ENCODE assay signal across 8 cellular contexts in genomic region chr2:64945973-64946736, GRCh38. TPM values are rescaled to one million over a fixed set of nuclear protein-coding genes. Genes with fewer than 3 reads are reported as not detected.
DNase-seq lines count a peak whose midpoint lies in the region; ATAC-seq and FAIRE-seq lines count a peak whose summit lies in the region.

No MANE protein-coding gene starts in this region.

- ATAC-seq in GM18868 (IDR thresholded peaks at IDR 0.05; ENCODE audit: unreplicated experiment) = peak; percentile 91
- ATAC-seq in HG02973 (IDR thresholded peaks at IDR 0.05; ENCODE audit: unreplicated experiment) = peak; percentile 88

- no peaks in the 10 kb centered on the region for H3K36me3 Mint-ChIP-seq in activated naive CD8-positive, alpha-beta T cell treated with anti-CD3 and anti-CD28 coated beads for 36 hours

- DNase-seq in SKM-1 treated with dmso at 0.1 percent for 144 hours (lab: John Stamatoyannopoulos, UW; ENCODE audit: unreplicated experiment) = peak; percentile 88
- peak; percentile 71 for DNase-seq in activated naive CD8-positive, alpha-beta T cell treated with anti-CD3 and anti-CD28 coated beads for 36 hours
- DNase-seq in stimulated activated CD4-positive, alpha-beta T cell treated with anti-CD3 and anti-CD28 coated beads, Interleukin-15, amount 100 ng/mL, for 24 hours = peak; percentile 74
- no peak for DNase-seq in HTR-8/SVneo (ENCODE audit: insufficient read length, low spot score)
- no peak for DNase-seq in COR-L47 (lab: John Stamatoyannopoulos, UW)
- DNase-seq in globus pallidus (ENCODE audit: low spot score) = no peak

- no peak for FAIRE-seq in HTR-8/SVneo (lab: Jason Lieb, UNC)

- no peaks in the 10 kb centered on the region for H3K9me3 Mint-ChIP-seq in activated naive CD8-positive, alpha-beta T cell treated with anti-CD3 and anti-CD28 coated beads for 36 hours

- H3K4me3 Mint-ChIP-seq in activated naive CD8-positive, alpha-beta T cell treated with anti-CD3 and anti-CD28 coated beads for 36 hours = peak overlapping the region; percentile 65

- H3K27ac Mint-ChIP-seq in activated naive CD8-positive, alpha-beta T cell treated with anti-CD3 and anti-CD28 coated beads for 36 hours = peak overlapping the region; percentile 85

- no peaks in the 10 kb centered on the region for H3K27me3 Mint-ChIP-seq in activated naive CD8-positive, alpha-beta T cell treated with anti-CD3 and anti-CD28 coated beads for 36 hours

- H3K4me1 Mint-ChIP-seq in activated naive CD8-positive, alpha-beta T cell treated with anti-CD3 and anti-CD28 coated beads for 36 hours = peaks cover 25% of the 10 kb centered on the region

RNA-seq across cellular contexts. Expression of gene SLC1A4, which starts 43.0 kb away (rescaled TPM):
- total RNA-seq in activated naive CD8-positive, alpha-beta T cell treated with anti-CD3 and anti-CD28 coated beads for 36 hours = 10 to 100 TPM; 17.6 to 18.9 TPM

Comparison
In these comparisons a context has a peak if more than half of its experiments do, and no peak if none do; other contexts are left out.
1. DNase-seq: peak in SKM-1 treated with dmso at 0.1 percent for 144 hours (single experiment), activated naive CD8-positive, alpha-beta T cell treated with anti-CD3 and anti-CD28 coated beads for 36 hours (single experiment) and stimulated activated CD4-positive, alpha-beta T cell treated with anti-CD3 and anti-CD28 coated beads, Interleukin-15, amount 100 ng/mL, for 24 hours (single experiment); none in HTR-8/SVneo (single experiment), COR-L47 (single experiment) and globus pallidus (single experiment).